20 cellular contexts compared by ENCODE assay signal in the genomic region with DNA sequence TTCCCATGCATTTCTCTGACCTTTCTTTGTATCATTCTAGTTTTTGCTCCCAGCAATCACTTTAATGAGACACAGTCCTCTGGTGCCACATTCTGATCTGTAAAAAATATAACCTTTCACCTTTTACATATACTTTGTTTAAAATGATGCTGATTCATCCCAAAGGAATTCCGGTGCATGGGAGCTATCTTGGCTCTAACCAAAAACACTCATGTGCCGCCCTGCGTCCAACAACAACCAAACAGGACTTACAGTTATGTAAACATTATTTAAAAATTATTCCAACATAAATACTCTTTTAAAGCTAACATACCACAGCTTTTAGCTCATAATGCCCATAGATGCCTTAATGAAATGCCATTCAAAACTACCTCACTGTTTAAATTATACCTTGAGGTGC. TPM values are rescaled to one million over a fixed set of nuclear protein-coding genes. Genes with fewer than 3 reads are reported as not detected.
DNase-seq lines count a peak whose midpoint lies in the region; ATAC-seq and TF ChIP-seq lines count a peak whose summit lies in the region.
"Had no signal": no experiment of that assay in that cellular context is flagged by ENCODE, and none has a peak within 500 bp of the region (broad histone marks: within the 10 kb centered on the region; RNA-seq: fewer than 3 reads in every experiment).

No MANE protein-coding gene starts in this region.

- H3K4me3 ChIP-seq in choroid plexus epithelial cell (ENCODE audit: low read depth, low read length): no peak overlapping the region

- no peaks in the 10 kb centered on the region for H3K4me1 Mint-ChIP-seq in activated naive CD8-positive, alpha-beta T cell treated with anti-CD3 and anti-CD28 coated beads, Interleukin-2, amount 50 U/mL, for 24 hours

- H3K27me3 Mint-ChIP-seq in activated naive CD8-positive, alpha-beta T cell treated with anti-CD3 and anti-CD28 coated beads, Interleukin-2, amount 50 U/mL, for 24 hours: peaks cover 1% of the 10 kb centered on the region

- no peak overlapping the region for H3K4me3 Mint-ChIP-seq in activated naive CD8-positive, alpha-beta T cell treated with anti-CD3 and anti-CD28 coated beads, Interleukin-2, amount 50 U/mL, for 24 hours

- DNase-seq in Daoy (ENCODE audit: low read depth) (peak; percentile 20), LoVo (ENCODE audit: low spot score) (peak; percentile 24), choroid plexus epithelial cell (ENCODE audit: low read depth) (peak; percentile 21), fibroblast of the conjunctiva (ENCODE audit: low read depth) (peak; percentile 29), HuH-7 (ENCODE audit: low spot score) (no peak), NCI-H226 (no peak), DMS153 (lab: John Stamatoyannopoulos, UW) (no peak)
- no peak for DNase-seq in activated naive CD8-positive, alpha-beta T cell treated with anti-CD3 and anti-CD28 coated beads, Interleukin-2, amount 50 U/mL, for 24 hours
- DNase-seq: Caco-2, DMS53, GF-D8, GOT3, KBM-7, NCI-H1092 treated with DMSO at 0.1 percent for 48 hours, NCI-H187, NCI-H2171, RPMI8226 had no signal

- H3K36me3 Mint-ChIP-seq in activated naive CD8-positive, alpha-beta T cell treated with anti-CD3 and anti-CD28 coated beads, Interleukin-2, amount 50 U/mL, for 24 hours (ENCODE audit: low read depth): no peaks in the 10 kb centered on the region

- TF ChIP-seq CTCF in choroid plexus epithelial cell (conservative IDR thresholded peaks at IDR 0.05; ENCODE audit: low read depth, low read length): no peak

- H3K9me3 Mint-ChIP-seq in activated naive CD8-positive, alpha-beta T cell treated with anti-CD3 and anti-CD28 coated beads, Interleukin-2, amount 50 U/mL, for 24 hours: no peaks in the 10 kb centered on the region

- ATAC-seq in activated naive CD8-positive, alpha-beta T cell treated with anti-CD3 and anti-CD28 coated beads, Interleukin-2, amount 50 U/mL, for 24 hours: no peak

- no peak overlapping the region for H3K27ac Mint-ChIP-seq in activated naive CD8-positive, alpha-beta T cell treated with anti-CD3 and anti-CD28 coated beads, Interleukin-2, amount 50 U/mL, for 24 hours

RNA-seq across cellular contexts. Expression of a gene that starts 7.7 kb away (rescaled TPM):
- not detected in 2 replicates for total RNA-seq in Daoy (2014; rRNA removed; shearing (Covaris generic))
- total RNA-seq: Caco-2, M059J, NCI-H460, SK-MEL-5 had no signal

Comparison
In these comparisons a context has a peak if more than half of its experiments do, and no peak if none do; other contexts are left out.
1. DNase-seq: peak in Daoy (single experiment), LoVo (single experiment), choroid plexus epithelial cell (single experiment) and fibroblast of the conjunctiva (single experiment); none in HuH-7 (single experiment), NCI-H226 (single experiment), DMS153 (single experiment) and activated naive CD8-positive, alpha-beta T cell treated with anti-CD3 and anti-CD28 coated beads, Interleukin-2, amount 50 U/mL, for 24 hours (single experiment).